In genomic region chr18:48848641-48849143, GRCh38 we compare ENCODE assay signal across 14 cellular contexts.
DNase-seq lines count a peak whose midpoint lies in the region; ATAC-seq and TF ChIP-seq lines count a peak whose summit lies in the region.
"Had no signal": no experiment of that assay in that cellular context is flagged by ENCODE, and none has a peak within 500 bp of the region (broad histone marks: within the 10 kb centered on the region; RNA-seq: fewer than 3 reads in every experiment).

No MANE protein-coding gene starts in this region.

- H3K79me1 ChIP-seq in mesendoderm (ENCODE audit: low read length): no peaks in the 10 kb centered on the region

- CTCF ChIA-PET in GM10248 (lab: Yijun Ruan, JAX): interaction anchor here (2.3 kb wide), 1 partner anchor 47 kb away, joined by 5 read pairs; no protein-coding TSS in a partner anchor

- DNase-seq in heart right ventricle (peak; percentile 52 to 74), Right ventricle myocardium superior (no peak), endothelial cell (ENCODE audit: low spot score) (peak; percentile 25), mesendoderm (no peak), OCI-M2 (lab: John Stamatoyannopoulos, UW; ENCODE audit: unreplicated experiment) (no peak), KG1 (lab: John Stamatoyannopoulos, UW) (no peak), GM10248 (ENCODE audit: extremely low spot score) (no peak)
- DNase-seq in stimulated activated CD4-positive, alpha-beta T cell treated with anti-CD3 and anti-CD28 coated beads, Interleukin-1b, Interleukin-23, amount 100 ng/mL, for 48 hours: no peak
- DNase-seq: activated CD8-positive, alpha-beta memory T cell treated with anti-CD3 and anti-CD28 coated beads, Interleukin-2, amount 10 ng/mL, durations not matched to agents 7 days and 5 days; activated naive CD8-positive, alpha-beta T cell treated with anti-CD3 and anti-CD28 coated beads, Interleukin-2, amount 10 ng/mL, durations not matched to agents 7 days and 5 days; NCI-H446 had no signal

- no peaks in the 10 kb centered on the region for H3K79me2 ChIP-seq in mesendoderm (ENCODE audit: control insufficient read depth, insufficient read depth, low read length)

- peaks cover 22% of the 10 kb centered on the region for H3K27me3 Mint-ChIP-seq in endothelial cell (ENCODE audit: unreplicated experiment)
- H3K27me3 Mint-ChIP-seq: activated CD8-positive, alpha-beta memory T cell treated with anti-CD3 and anti-CD28 coated beads, Interleukin-2, amount 10 ng/mL, durations not matched to agents 7 days and 5 days; activated naive CD8-positive, alpha-beta T cell treated with anti-CD3 and anti-CD28 coated beads, Interleukin-2, amount 10 ng/mL, durations not matched to agents 7 days and 5 days had no signal

- H3K27ac Mint-ChIP-seq in endothelial cell (ENCODE audit: unreplicated experiment): peak overlapping the region; percentile 61
- H3K27ac Mint-ChIP-seq: activated CD8-positive, alpha-beta memory T cell treated with anti-CD3 and anti-CD28 coated beads, Interleukin-2, amount 10 ng/mL, durations not matched to agents 7 days and 5 days had no signal

- peak overlapping the region; percentile 17 for H3K9ac ChIP-seq in mesendoderm (ENCODE audit: low read length)
- H3K9ac ChIP-seq: KMS-11 had no signal

- H3K9me3 ChIP-seq in heart right ventricle: no peaks in the 10 kb centered on the region
- H3K9me3 ChIP-seq: tibial nerve had no signal

- H3K36me3 Mint-ChIP-seq in endothelial cell (ENCODE audit: low read depth, unreplicated experiment): peaks cover 12% of the 10 kb centered on the region
- H3K36me3 Mint-ChIP-seq: activated CD8-positive, alpha-beta memory T cell treated with anti-CD3 and anti-CD28 coated beads, Interleukin-2, amount 10 ng/mL, durations not matched to agents 7 days and 5 days had no signal

- H3K4me2 ChIP-seq in mesendoderm (ENCODE audit: low read length): no peak overlapping the region
- H3K4me2 ChIP-seq: KMS-11 had no signal

- H3K4me1 Mint-ChIP-seq in endothelial cell (ENCODE audit: unreplicated experiment): peaks cover 56% of the 10 kb centered on the region

- peak; percentile 41 to 75 (median 70) for ATAC-seq in heart right ventricle
- no peak for ATAC-seq in Right ventricle myocardium superior (ENCODE audit: poor library complexity)
- ATAC-seq: activated CD8-positive, alpha-beta memory T cell treated with anti-CD3 and anti-CD28 coated beads, Interleukin-2, amount 10 ng/mL, durations not matched to agents 7 days and 5 days; GM12878 had no signal

- no peak overlapping the region for H2BK15ac ChIP-seq in mesendoderm (replicated peaks; ENCODE audit: low read depth)

- peak overlapping the region; percentile 71 for H2AK5ac ChIP-seq in mesendoderm (ENCODE audit: low read length)

- peaks cover 32 to 86% (median 67%) of the 10 kb centered on the region in 9 donors for H3K4me1 ChIP-seq in heart right ventricle
- H3K4me1 ChIP-seq in mesendoderm (ENCODE audit: control insufficient read depth, low read depth, low read length): peaks cover 10% of the 10 kb centered on the region

- H3K36me3 ChIP-seq in heart right ventricle (no peaks in the 10 kb centered on the region), mesendoderm (ENCODE audit: control insufficient read depth, insufficient read depth, low read length) (no peaks in the 10 kb centered on the region)
- H3K36me3 ChIP-seq: tibial nerve had no signal

- no peak overlapping the region for H3K4ac ChIP-seq in mesendoderm (ENCODE audit: low read depth, low read length)

- no peak overlapping the region for H2BK5ac ChIP-seq in mesendoderm (ENCODE audit: low read length)

- no peak overlapping the region for H4K5ac ChIP-seq in mesendoderm (ENCODE audit: low read length)

- TF ChIP-seq CTCF in heart right ventricle (IDR thresholded peaks at IDR 0.05) (no peak), endothelial cell (IDR thresholded peaks at IDR 0.05; ENCODE audit: unreplicated experiment) (no peak), GM10248 (IDR thresholded peaks at IDR 0.05; ENCODE audit: control extremely low read depth, extremely low read depth, low read depth, missing control alignments) (no peak)

- 58 to 80% methylated on average over 13 of the region's 13 CpGs for WGBS in heart right ventricle, 2 donors
- WGBS in mesendoderm (ENCODE audit: extremely low coverage, insufficient coverage, low lambda C conversion rate): no CpG with 5 or more reads among the region's 13 CpGs

- H3K27me3 ChIP-seq in heart right ventricle (no peaks in the 10 kb centered on the region), mesendoderm (ENCODE audit: insufficient read depth, low read length, poor library complexity) (no peaks in the 10 kb centered on the region)
- H3K27me3 ChIP-seq: tibial nerve had no signal

- no peaks in the 10 kb centered on the region for H3K9me3 Mint-ChIP-seq in endothelial cell (ENCODE audit: unreplicated experiment)

- H3K4me3 ChIP-seq in heart right ventricle (no peak overlapping the region), mesendoderm (ENCODE audit: low read length) (no peak overlapping the region)
- H3K4me3 ChIP-seq: GM12878, tibial nerve had no signal

- no peak overlapping the region for H2BK120ac ChIP-seq in mesendoderm (ENCODE audit: low read depth, low read length)

- no peak overlapping the region for H4K8ac ChIP-seq in mesendoderm (ENCODE audit: low read depth, low read length)

- peak overlapping the region; percentile 61 for H3K56ac ChIP-seq in mesendoderm (ENCODE audit: low read length)

- H3K27ac ChIP-seq in heart right ventricle: peak overlapping the region; percentile 26 to 92 (median 72)
- H3K27ac ChIP-seq in mesendoderm (ENCODE audit: low read depth, low read length): no peak overlapping the region
- H3K27ac ChIP-seq: KMS-11, tibial nerve had no signal

- no peak overlapping the region for H3K4me3 Mint-ChIP-seq in endothelial cell (ENCODE audit: unreplicated experiment)
- H3K4me3 Mint-ChIP-seq: activated CD8-positive, alpha-beta memory T cell treated with anti-CD3 and anti-CD28 coated beads, Interleukin-2, amount 10 ng/mL, durations not matched to agents 7 days and 5 days; activated naive CD8-positive, alpha-beta T cell treated with anti-CD3 and anti-CD28 coated beads, Interleukin-2, amount 10 ng/mL, durations not matched to agents 7 days and 5 days had no signal

- intact Hi-C loops in heart right ventricle (cut with DNase I): loop anchor here in 6 of 10 donors (5.0 to 10.0 kb wide), 5 partner anchors 54 to 134 kb away; no protein-coding TSS in a partner anchor
- intact Hi-C loops in Right ventricle myocardium superior (cut with DNase I): no loop called here

- POLR2A ChIA-PET in GM10248 (lab: Yijun Ruan, JAX): no interaction called here

- peak overlapping the region; percentile 72 for H3K23ac ChIP-seq in mesendoderm (ENCODE audit: low read length)

- no peak overlapping the region for H3K18ac ChIP-seq in mesendoderm (ENCODE audit: low read length)

Comparison
In these comparisons a context has a peak if more than half of its experiments do, and no peak if none do; other contexts are left out.
1. DNase-seq: peak in heart right ventricle (2 of 2) and endothelial cell (single experiment); none in Right ventricle myocardium superior (single experiment), mesendoderm (single experiment), stimulated activated CD4-positive, alpha-beta T cell treated with anti-CD3 and anti-CD28 coated beads, Interleukin-1b, Interleukin-23, amount 100 ng/mL, for 48 hours (single experiment), OCI-M2 (single experiment), KG1 (single experiment) and GM10248 (single experiment).